In genomic region chr9:76687861-76688374, GRCh38 we compare ENCODE assay signal across 10 cellular contexts.
A peak's percentile ranks its signal among the peaks of the same experiment; 100 is the strongest.
DNase-seq lines count a peak whose midpoint lies in the region; ATAC-seq and TF ChIP-seq lines count a peak whose summit lies in the region.
"Had no signal": no experiment of that assay in that cellular context is flagged by ENCODE, and none has a peak within 500 bp of the region (broad histone marks: within the 10 kb centered on the region; RNA-seq: fewer than 3 reads in every experiment).

No MANE protein-coding gene starts in this region.

- in situ Hi-C loops in gastrocnemius medialis (cut with MboI; ENCODE audit: low sequenced_read_pairs in 4 of 4): no loop called here

- intact Hi-C loops in mucosa of descending colon (cut with DNase I, micrococcal nuclease): no loop called here
- intact Hi-C loops in gastrocnemius medialis (cut with DNase I; ENCODE audit: low total_unique reads): no loop called here

- no peak for TF ChIP-seq POLR2A in gastrocnemius medialis (IDR thresholded peaks at IDR 0.05)

- H3K9me3 ChIP-seq in mucosa of descending colon (no peaks in the 10 kb centered on the region), gastrocnemius medialis (no peaks in the 10 kb centered on the region)

- H3K36me3 Mint-ChIP-seq in stimulated activated memory B cell treated with anti-CD40 and anti-IgM and Interleukin-4, amounts not matched to agents 10 μg/mL and 1 μg/mL and 100 μg/mL, for 72 hours: no peaks in the 10 kb centered on the region
- H3K36me3 Mint-ChIP-seq: T-cell had no signal

- H3K27me3 ChIP-seq in gastrocnemius medialis: peaks cover 5 to 13% (median 6%) of the 10 kb centered on the region in 3 donors

- peak; percentile 31 for DNase-seq in CD1c-positive myeloid dendritic cell (ENCODE audit: extremely low spot score)
- DNase-seq in astrocyte of the hippocampus (ENCODE audit: low read depth, low spot score): peak; percentile 84
- no peak for DNase-seq in mucosa of descending colon
- DNase-seq in gastrocnemius medialis: no peak
- no peak for DNase-seq in Kasumi-1 (lab: John Stamatoyannopoulos, UW)
- DNase-seq: effector CD8-positive, alpha-beta T cell; T-cell had no signal

- H3K9me3 Mint-ChIP-seq in stimulated activated memory B cell treated with anti-CD40 and anti-IgM and Interleukin-4, amounts not matched to agents 10 μg/mL and 1 μg/mL and 100 μg/mL, for 72 hours: no peaks in the 10 kb centered on the region
- H3K9me3 Mint-ChIP-seq: T-cell had no signal

- no peak overlapping the region for H3K4me3 ChIP-seq in mucosa of descending colon
- H3K4me3 ChIP-seq in gastrocnemius medialis: no peak overlapping the region

- no peaks in the 10 kb centered on the region for H3K36me3 ChIP-seq in mucosa of descending colon (ENCODE audit: low read depth)
- no peaks in the 10 kb centered on the region for H3K36me3 ChIP-seq in gastrocnemius medialis

- H3K27ac Mint-ChIP-seq in stimulated activated memory B cell treated with anti-CD40 and anti-IgM and Interleukin-4, amounts not matched to agents 10 μg/mL and 1 μg/mL and 100 μg/mL, for 72 hours: no peak overlapping the region
- H3K27ac Mint-ChIP-seq: T-cell had no signal

- ATAC-seq in HG02938 (IDR thresholded peaks at IDR 0.05; ENCODE audit: unreplicated experiment) (peak; percentile 42), mucosa of descending colon (peak; percentile 57), GM18868 (IDR thresholded peaks at IDR 0.05; ENCODE audit: unreplicated experiment) (no peak), gastrocnemius medialis (no peak)
- no peak for ATAC-seq in stimulated activated memory B cell treated with anti-CD40 and anti-IgM and Interleukin-4, amounts not matched to agents 10 μg/mL and 1 μg/mL and 100 μg/mL, for 72 hours
- ATAC-seq: T-cell had no signal

- H3K27ac ChIP-seq in gastrocnemius medialis: no peak overlapping the region

- no peak overlapping the region for H3K4me3 Mint-ChIP-seq in stimulated activated memory B cell treated with anti-CD40 and anti-IgM and Interleukin-4, amounts not matched to agents 10 μg/mL and 1 μg/mL and 100 μg/mL, for 72 hours
- H3K4me3 Mint-ChIP-seq: T-cell had no signal

- peaks cover 9% of the 10 kb centered on the region for H3K4me1 Mint-ChIP-seq in stimulated activated memory B cell treated with anti-CD40 and anti-IgM and Interleukin-4, amounts not matched to agents 10 μg/mL and 1 μg/mL and 100 μg/mL, for 72 hours

- H3K27me3 Mint-ChIP-seq in stimulated activated memory B cell treated with anti-CD40 and anti-IgM and Interleukin-4, amounts not matched to agents 10 μg/mL and 1 μg/mL and 100 μg/mL, for 72 hours: peaks cover 44% of the 10 kb centered on the region

- peaks cover 11% of the 10 kb centered on the region for H3K4me1 ChIP-seq in mucosa of descending colon (ENCODE audit: low read depth)
- no peaks in the 10 kb centered on the region for H3K4me1 ChIP-seq in gastrocnemius medialis

- TF ChIP-seq CTCF in mucosa of descending colon (IDR thresholded peaks at IDR 0.05) (no peak), gastrocnemius medialis (IDR thresholded peaks at IDR 0.05 in 4 of 5, conservative IDR thresholded peaks at IDR 0.05 in 1 of 5) (no peak)

Comparison
In these comparisons a context has a peak if more than half of its experiments do, and no peak if none do; other contexts are left out.
1. DNase-seq: peak in CD1c-positive myeloid dendritic cell (single experiment) and astrocyte of the hippocampus (single experiment); none in mucosa of descending colon (0 of 3), gastrocnemius medialis (0 of 2) and Kasumi-1 (0 of 2).
2. ATAC-seq: peak in HG02938 (single experiment) and mucosa of descending colon (single experiment); none in GM18868 (single experiment), stimulated activated memory B cell treated with anti-CD40 and anti-IgM and Interleukin-4, amounts not matched to agents 10 μg/mL and 1 μg/mL and 100 μg/mL, for 72 hours (single experiment) and gastrocnemius medialis (0 of 2).